In the genomic region with DNA sequence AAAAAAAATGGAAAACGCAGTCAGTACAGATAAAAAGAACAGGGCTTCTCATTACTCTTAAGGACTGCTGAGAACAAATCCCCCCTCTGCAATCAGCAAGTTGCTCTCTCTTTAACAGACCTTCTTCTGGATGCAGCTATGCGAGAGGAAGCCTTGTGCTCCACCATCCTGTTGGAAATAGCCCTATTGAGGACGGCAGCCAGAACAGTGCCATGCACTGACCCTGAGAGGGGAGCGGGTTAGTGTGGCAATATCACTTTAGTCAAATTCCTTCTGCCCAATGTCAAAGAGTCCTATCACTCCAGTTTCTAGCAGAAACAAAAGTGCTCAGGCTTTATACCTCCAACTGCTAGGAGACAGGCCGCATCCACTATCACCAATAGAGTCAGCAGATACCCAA, we compare ENCODE assay signal across 1 cellular context.
TF ChIP-seq lines count a peak whose summit lies in the region.

No MANE protein-coding gene starts in this region.

TF ChIP-seq in endothelial cell of umbilical vein, 7 proteins besides CTCF, POLR2A, EP300 and RAD21:
- no peak for TF ChIP-seq MYC (IDR thresholded peaks at IDR 0.05; ENCODE audit: low read depth, low read length)
- no peak for TF ChIP-seq FOS (IDR thresholded peaks at IDR 0.05; ENCODE audit: borderline replicate concordance, insufficient read depth, low read length)
- no peak for TF ChIP-seq POLR2AphosphoS5 (IDR thresholded peaks at IDR 0.05; ENCODE audit: insufficient read depth, low read depth, low read length)
- TF ChIP-seq JUN (IDR thresholded peaks at IDR 0.05; ENCODE audit: borderline replicate concordance, insufficient read depth, insufficient read length, low read depth) = no peak
- TF ChIP-seq EZH2 (IDR thresholded peaks at IDR 0.05; ENCODE audit: borderline replicate concordance, low read depth, low read length, severe bottlenecking) = no peak
- TF ChIP-seq, protein P1, sequence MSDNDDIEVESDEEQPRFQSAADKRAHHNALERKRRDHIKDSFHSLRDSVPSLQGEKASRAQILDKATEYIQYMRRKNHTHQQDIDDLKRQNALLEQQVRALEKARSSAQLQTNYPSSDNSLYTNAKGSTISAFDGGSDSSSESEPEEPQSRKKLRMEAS (IDR thresholded peaks at IDR 0.05; ENCODE audit: insufficient read depth, insufficient read length) = no peak
- TF ChIP-seq GATA2 (IDR thresholded peaks at IDR 0.05; ENCODE audit: insufficient read depth, insufficient read length, low read depth, low read length) = no peak
TF ChIP-seq in endothelial cell of umbilical vein: peak in this region for 0.
